ENCODE assay signal across 12 cellular contexts in the genomic region with DNA sequence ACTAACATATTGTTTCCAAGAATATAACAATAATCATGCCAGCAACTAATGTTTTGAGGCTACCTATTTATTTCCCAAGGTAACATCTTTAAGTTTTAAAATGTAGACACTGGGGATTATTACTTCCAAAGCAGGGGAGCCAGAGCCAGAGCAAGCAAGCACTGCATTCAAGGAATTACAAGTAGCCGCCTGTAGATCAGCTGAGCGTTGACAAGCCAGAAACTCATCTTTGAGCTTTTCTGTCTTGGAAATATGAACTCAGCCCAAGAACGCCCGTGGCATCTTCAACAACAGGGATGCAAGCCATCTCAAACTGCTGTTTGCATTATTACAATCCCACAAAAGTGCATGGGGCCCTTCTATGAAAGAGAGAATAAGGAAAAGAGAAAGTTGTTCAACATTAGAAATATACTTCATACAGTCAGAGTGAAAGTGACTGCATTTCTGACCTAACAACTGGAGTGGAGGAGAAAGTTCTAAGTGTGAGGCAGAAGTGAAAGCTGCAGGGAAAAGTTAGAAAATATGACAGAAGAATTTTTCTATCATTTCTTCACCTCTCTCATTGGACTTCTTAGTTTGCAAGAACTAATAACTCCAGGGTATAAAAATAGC. TPM values are rescaled to one million over a fixed set of nuclear protein-coding genes. Genes with fewer than 3 reads are reported as not detected.
DNase-seq lines count a peak whose midpoint lies in the region; ATAC-seq and TF ChIP-seq lines count a peak whose summit lies in the region.
"Had no signal": no experiment of that assay in that cellular context is flagged by ENCODE, and none has a peak within 500 bp of the region (broad histone marks: within the 10 kb centered on the region; RNA-seq: fewer than 3 reads in every experiment).

No MANE protein-coding gene starts in this region.

- no peak overlapping the region for H2AFZ ChIP-seq in neuronal stem cell (ENCODE audit: low read length)

- no peak overlapping the region for H3K4me3 Mint-ChIP-seq in naive thymus-derived CD4-positive, alpha-beta T cell
- H3K4me3 Mint-ChIP-seq: CD4-positive, alpha-beta T cell had no signal

- peaks cover 0 to under 1% (median 0%) of the 10 kb centered on the region in 7 donors for H3K4me1 Mint-ChIP-seq in naive thymus-derived CD4-positive, alpha-beta T cell

- no CpG with 5 or more reads among the region's 4 CpGs for whole genome bisulfite sequencing in neuronal stem cell (ENCODE audit: extremely low coverage in 2 of 2, insufficient read length in 2 of 2, insufficient replicate concordance in 1 of 2), 2 donors

- no peak overlapping the region for H3K4ac ChIP-seq in neuronal stem cell (ENCODE audit: low read length)

- no peak overlapping the region for H2BK120ac ChIP-seq in neuronal stem cell (ENCODE audit: low read depth, low read length)

- no peak overlapping the region for H3K18ac ChIP-seq in neuronal stem cell (ENCODE audit: low read length)

- H3K9me3 Mint-ChIP-seq in naive thymus-derived CD4-positive, alpha-beta T cell: peaks cover 0 to 2% (median 0%) of the 10 kb centered on the region in 11 donors
- H3K9me3 Mint-ChIP-seq: CD4-positive, alpha-beta T cell had no signal

- no peak overlapping the region for H4K91ac ChIP-seq in neuronal stem cell (ENCODE audit: low read depth, low read length, poor library complexity)

- no peak for TF ChIP-seq CTCF in fibroblast of villous mesenchyme (IDR thresholded peaks at IDR 0.05; ENCODE audit: insufficient read depth, low read depth, low read length)

- H2BK5ac ChIP-seq in neuronal stem cell (ENCODE audit: low read length): no peak overlapping the region

- H4K8ac ChIP-seq in neuronal stem cell (ENCODE audit: low read depth, low read length): no peak overlapping the region

- POLR2A ChIA-PET in naive thymus-derived CD4-positive, alpha-beta T cell (lab: Charles Lee): no interaction called here

- H3K4me3 ChIP-seq in fibroblast of villous mesenchyme (ENCODE audit: low read depth, low read length) (no peak overlapping the region), neuronal stem cell (ENCODE audit: low read length in 2 of 2) (no peak overlapping the region)
- H3K4me3 ChIP-seq in naive thymus-derived CD4-positive, alpha-beta T cell (ENCODE audit: low read length): no peak overlapping the region
- H3K4me3 ChIP-seq: gastrocnemius medialis had no signal

- H3K4me1 ChIP-seq in neuronal stem cell (ENCODE audit: control insufficient read depth in 2 of 2, insufficient read depth in 1 of 2, low read depth in 1 of 2, low read length in 2 of 2): peaks cover 3 to 4% of the 10 kb centered on the region in 2 donors
- no peaks in the 10 kb centered on the region for H3K4me1 ChIP-seq in naive thymus-derived CD4-positive, alpha-beta T cell (ENCODE audit: control insufficient read depth in 2 of 2, insufficient read depth in 2 of 2, low read length in 2 of 2)

- no peak overlapping the region for H2BK15ac ChIP-seq in neuronal stem cell (ENCODE audit: low read length)

- H2BK12ac ChIP-seq in neuronal stem cell (ENCODE audit: low read length): no peak overlapping the region

- no peak for TF ChIP-seq POLR2A in GM18505 (IDR thresholded peaks at IDR 0.05; ENCODE audit: borderline replicate concordance, extremely low read depth, insufficient read depth, insufficient read length)

- no peak overlapping the region for H3K4me2 ChIP-seq in neuronal stem cell (ENCODE audit: insufficient read depth, low read length, poor library complexity, severe bottlenecking)

- no peak overlapping the region for H3K27ac ChIP-seq in neuronal stem cell (replicated peaks; ENCODE audit: low read length)
- H3K27ac ChIP-seq in naive thymus-derived CD4-positive, alpha-beta T cell (ENCODE audit: low read depth, low read length): no peak overlapping the region
- H3K27ac ChIP-seq: gastrocnemius medialis had no signal

- H3K27me3 Mint-ChIP-seq in naive thymus-derived CD4-positive, alpha-beta T cell: peaks cover 54 to 69% (median 57%) of the 10 kb centered on the region in 5 donors

- H3K27me3 ChIP-seq in neuronal stem cell (ENCODE audit: control insufficient read depth in 3 of 3, insufficient read depth in 3 of 3, low read depth in 1 of 3, low read length in 3 of 3): no peaks in the 10 kb centered on the region
- H3K27me3 ChIP-seq in naive thymus-derived CD4-positive, alpha-beta T cell (ENCODE audit: control insufficient read depth in 2 of 2, insufficient read depth in 2 of 2, low read length in 2 of 2): peaks cover 7 to 21% of the 10 kb centered on the region in 2 donors

- H3K79me1 ChIP-seq in neuronal stem cell (ENCODE audit: low read depth, low read length): no peaks in the 10 kb centered on the region

- no peak overlapping the region for H3K9ac ChIP-seq in neuronal stem cell (ENCODE audit: low read depth, low read length, poor library complexity)

- intact Hi-C loops in naive thymus-derived CD4-positive, alpha-beta T cell (cut with micrococcal nuclease): no loop called here

- H2AK5ac ChIP-seq in neuronal stem cell (ENCODE audit: low read depth, low read length): no peak overlapping the region

- H3K14ac ChIP-seq in neuronal stem cell (ENCODE audit: low read length): no peak overlapping the region

- no peak overlapping the region for H3K27ac Mint-ChIP-seq in naive thymus-derived CD4-positive, alpha-beta T cell
- H3K27ac Mint-ChIP-seq: CD4-positive, alpha-beta T cell had no signal

- DNase-seq in fibroblast of villous mesenchyme (ENCODE audit: low read depth) (peak; percentile 5), neuronal stem cell (ENCODE audit: low spot score) (no peak)
- no peak for DNase-seq in naive thymus-derived CD4-positive, alpha-beta T cell
- DNase-seq in central memory CD4-positive, alpha-beta T cell: no peak
- DNase-seq: amygdala; CD4-positive, alpha-beta T cell; gastrocnemius medialis; Kasumi-1 had no signal

- CTCF ChIA-PET in naive thymus-derived CD4-positive, alpha-beta T cell (lab: Charles Lee): no interaction called here

- no peaks in the 10 kb centered on the region for H3K36me3 Mint-ChIP-seq in naive thymus-derived CD4-positive, alpha-beta T cell

- ATAC-seq in GM18505 (IDR thresholded peaks at IDR 0.05; ENCODE audit: unreplicated experiment) (peak; percentile 91), GM21515 (IDR thresholded peaks at IDR 0.05; ENCODE audit: unreplicated experiment) (peak; percentile 85), HG03432 (IDR thresholded peaks at IDR 0.05; ENCODE audit: unreplicated experiment) (peak; percentile 91), HG02970 (IDR thresholded peaks at IDR 0.05; ENCODE audit: low FRiP score, unreplicated experiment) (no peak)
- no peak for ATAC-seq in naive thymus-derived CD4-positive, alpha-beta T cell
- ATAC-seq: gastrocnemius medialis had no signal

- H3K23ac ChIP-seq in neuronal stem cell (ENCODE audit: low read depth, low read length, poor library complexity): no peak overlapping the region

- no peaks in the 10 kb centered on the region for H3K36me3 ChIP-seq in neuronal stem cell (replicated peaks in 1 of 2; ENCODE audit: control insufficient read depth in 2 of 2, insufficient read depth in 2 of 2, low read length in 2 of 2)
- H3K36me3 ChIP-seq in naive thymus-derived CD4-positive, alpha-beta T cell (ENCODE audit: control insufficient read depth in 2 of 3, insufficient read depth in 3 of 3, low read length in 3 of 3): no peaks in the 10 kb centered on the region
- H3K36me3 ChIP-seq: gastrocnemius medialis had no signal

- peaks cover 0 to 3% of the 10 kb centered on the region in 2 donors for H3K9me3 ChIP-seq in neuronal stem cell (replicated peaks in 1 of 2; ENCODE audit: control insufficient read depth in 2 of 2, insufficient read depth in 1 of 2, low read depth in 1 of 2, low read length in 2 of 2)
- no peaks in the 10 kb centered on the region for H3K9me3 ChIP-seq in naive thymus-derived CD4-positive, alpha-beta T cell (ENCODE audit: control insufficient read depth in 2 of 3, low read length in 3 of 3)
- H3K9me3 ChIP-seq: gastrocnemius medialis had no signal

RNA-seq across cellular contexts. Expression of a gene that starts 6.5 kb away (rescaled TPM):
- total RNA-seq in fibroblast of villous mesenchyme: 43.5 and 92.8 TPM in 2 replicates
- polyA plus RNA-seq in neuronal stem cell (2013, experiment 1 of 2): 90.6 TPM
- polyA plus RNA-seq in neuronal stem cell (2013, experiment 2 of 2): 93.1 TPM
- total RNA-seq in naive thymus-derived CD4-positive, alpha-beta T cell: under 1 TPM in 3 of 5 experiments, not detected in 2; 0.16 to 0.78 (median 0.19) TPM
- under 1 TPM; 0.08 to 0.43 TPM for polyA plus RNA-seq in naive thymus-derived CD4-positive, alpha-beta T cell

Comparison
In these comparisons a context has a peak if more than half of its experiments do, and no peak if none do; other contexts are left out.
1. ATAC-seq: peak in GM18505 (single experiment), GM21515 (single experiment) and HG03432 (single experiment); none in HG02970 (single experiment) and naive thymus-derived CD4-positive, alpha-beta T cell (single experiment).
2. RNA of a gene that starts 6.5 kb away (total RNA-seq): 43.5 to 92.8 TPM in fibroblast of villous mesenchyme; 0.16 to 0.78 TPM in naive thymus-derived CD4-positive, alpha-beta T cell; every median in the first group is over 10 times any median in the second.